31 cellular contexts compared by ENCODE assay signal in genomic region chr2:174223359-174223758, GRCh38.
"Had no signal": no experiment of that assay in that cellular context is flagged by ENCODE, and none has a peak within 500 bp of the region (broad histone marks: within the 10 kb centered on the region; RNA-seq: fewer than 3 reads in every experiment).

No MANE protein-coding gene starts in this region.

- H3K4me1 Mint-ChIP-seq: activated CD4-positive, alpha-beta T cell treated with anti-CD3 and anti-CD28 coated beads for 36 hours; activated CD8-positive, alpha-beta memory T cell treated with anti-CD3 and anti-CD28 coated beads, Interleukin-2, amount 10 ng/mL, durations not matched to agents 7 days and 5 days; activated naive CD4-positive, alpha-beta T cell treated with anti-CD3 and anti-CD28 coated beads, Interleukin-2, amount 50 U/mL, for 24 hours; activated naive CD8-positive, alpha-beta T cell treated with anti-CD3 and anti-CD28 coated beads for 36 hours; activated naive CD8-positive, alpha-beta T cell treated with anti-CD3 and anti-CD28 coated beads, Interleukin-2, amount 50 U/mL, for 24 hours had no signal

- H3K27me3 Mint-ChIP-seq: activated CD4-positive, alpha-beta memory T cell treated with anti-CD3 and anti-CD28 coated beads for 36 hours; activated CD4-positive, alpha-beta T cell treated with anti-CD3 and anti-CD28 coated beads for 36 hours; activated CD4-positive, alpha-beta T cell treated with anti-CD3 and anti-CD28 coated beads, Interleukin-2, amount 10 ng/mL, durations not matched to agents 24 days and 14 days; activated CD8-positive, alpha-beta memory T cell treated with anti-CD3 and anti-CD28 coated beads, Interleukin-2, amount 10 ng/mL, durations not matched to agents 7 days and 5 days; activated naive CD4-positive, alpha-beta T cell treated with anti-CD3 and anti-CD28 coated beads, Interleukin-2, amount 50 U/mL, for 24 hours; activated naive CD8-positive, alpha-beta T cell treated with anti-CD3 and anti-CD28 coated beads for 36 hours; activated naive CD8-positive, alpha-beta T cell treated with anti-CD3 and anti-CD28 coated beads, Interleukin-2, amount 50 U/mL, for 24 hours had no signal

- DNase-seq: activated CD4-positive, alpha-beta memory T cell treated with anti-CD3 and anti-CD28 coated beads for 36 hours; activated CD4-positive, alpha-beta T cell treated with anti-CD3 and anti-CD28 coated beads for 36 hours; activated CD4-positive, alpha-beta T cell treated with anti-CD3 and anti-CD28 coated beads, Interleukin-2, amount 10 ng/mL, durations not matched to agents 24 days and 14 days; activated CD4-positive, CD25-positive, alpha-beta regulatory T cell; activated CD4-positive, CD25-positive, alpha-beta regulatory T cell treated with anti-CD3 and anti-CD28 coated beads, Interleukin-2, amount 50 U/mL, for 72 hours; activated CD8-positive, alpha-beta memory T cell treated with anti-CD3 and anti-CD28 coated beads, Interleukin-2, amount 10 ng/mL, durations not matched to agents 7 days and 5 days; activated CD8-positive, alpha-beta memory T cell treated with anti-CD3 and anti-CD28 coated beads, Interleukin-2, amount 50 U/mL, for 4 hours; activated CD8-positive, alpha-beta T cell treated with anti-CD3 and anti-CD28 coated beads, Interleukin-2, amount 10 ng/mL, durations not matched to agents 7 days and 5 days; activated effector memory CD4-positive, alpha-beta T cell treated with anti-CD3 and anti-CD28 coated beads, Interleukin-2, amount 50 U/mL, for 16 hours; activated naive CD4-positive, alpha-beta T cell treated with anti-CD3 and anti-CD28 coated beads for 36 hours; activated naive CD8-positive, alpha-beta T cell treated with anti-CD3 and anti-CD28 coated beads for 36 hours; activated naive CD8-positive, alpha-beta T cell treated with anti-CD3 and anti-CD28 coated beads, Interleukin-2, amount 50 U/mL, for 24 hours; activated T-cell treated with anti-CD3 and anti-CD28 coated beads, Interleukin-2, amount 50 U/mL, for 1 hour; activated T-cell treated with anti-CD3 and anti-CD28 coated beads, Interleukin-2, amount 50 U/mL, for 48 hours; adrenal gland; brain microvascular endothelial cell; cortex of kidney; dermis blood vessel endothelial cell; effector CD8-positive, alpha-beta T cell; heart right ventricle; T-helper 2 cell had no signal

- H3K27ac ChIP-seq: adrenal gland, ascending aorta, brain microvascular endothelial cell, epithelial cell of prostate, gastroesophageal sphincter, heart right ventricle had no signal

- H3K9me3 Mint-ChIP-seq: activated CD4-positive, alpha-beta memory T cell treated with anti-CD3 and anti-CD28 coated beads for 36 hours; activated CD4-positive, alpha-beta T cell treated with anti-CD3 and anti-CD28 coated beads, Interleukin-2, amount 10 ng/mL, durations not matched to agents 24 days and 14 days; activated naive CD4-positive, alpha-beta T cell treated with anti-CD3 and anti-CD28 coated beads for 36 hours; activated naive CD4-positive, alpha-beta T cell treated with anti-CD3 and anti-CD28 coated beads, Interleukin-2, amount 50 U/mL, for 24 hours; activated naive CD8-positive, alpha-beta T cell treated with anti-CD3 and anti-CD28 coated beads for 36 hours; activated naive CD8-positive, alpha-beta T cell treated with anti-CD3 and anti-CD28 coated beads, Interleukin-2, amount 50 U/mL, for 24 hours; activated T-helper 1 cell treated with anti-CD3 and anti-CD28 coated beads, Interleukin-12 subunit alpha, Interleukin-12 subunit beta, Interleukin-2, Interleukin-4 antibody, amounts not matched to agents 30 ng/mL and 10 ng/mL and 1 ng/mL, durations not matched to agents 14 hours and 24 hours and 36 hours; activated T-helper 2 cell treated with anti-CD3 and anti-CD28 coated beads, Interferon-gamma antibody, Interleukin-2, Interleukin-4, amounts not matched to agents 10 μg/mL and 5 μg/mL and 100 μg/mL, durations not matched to agents 14 hours and 24 hours and 36 hours had no signal

- H3K27me3 ChIP-seq: adrenal gland, ascending aorta, brain microvascular endothelial cell, gastroesophageal sphincter, heart right ventricle had no signal

- H3K9me3 ChIP-seq: adrenal gland, ascending aorta, gastroesophageal sphincter, heart right ventricle had no signal

- H3K4me1 ChIP-seq: adrenal gland, ascending aorta, gastroesophageal sphincter, heart right ventricle had no signal

- H3K4me3 Mint-ChIP-seq: activated CD4-positive, alpha-beta memory T cell treated with anti-CD3 and anti-CD28 coated beads for 36 hours; activated CD4-positive, alpha-beta T cell treated with anti-CD3 and anti-CD28 coated beads for 36 hours; activated CD4-positive, alpha-beta T cell treated with anti-CD3 and anti-CD28 coated beads, Interleukin-2, amount 10 ng/mL, durations not matched to agents 24 days and 14 days; activated CD8-positive, alpha-beta memory T cell treated with anti-CD3 and anti-CD28 coated beads, Interleukin-2, amount 10 ng/mL, durations not matched to agents 7 days and 5 days; activated CD8-positive, alpha-beta T cell treated with anti-CD3 and anti-CD28 coated beads, Interleukin-2, amount 10 ng/mL, durations not matched to agents 7 days and 5 days; activated naive CD4-positive, alpha-beta T cell treated with anti-CD3 and anti-CD28 coated beads for 36 hours; activated naive CD4-positive, alpha-beta T cell treated with anti-CD3 and anti-CD28 coated beads, Interleukin-2, amount 50 U/mL, for 24 hours; activated naive CD8-positive, alpha-beta T cell treated with anti-CD3 and anti-CD28 coated beads for 36 hours; activated naive CD8-positive, alpha-beta T cell treated with anti-CD3 and anti-CD28 coated beads, Interleukin-2, amount 50 U/mL, for 24 hours; activated T-helper 1 cell treated with anti-CD3 and anti-CD28 coated beads, Interleukin-12 subunit alpha, Interleukin-12 subunit beta, Interleukin-2, Interleukin-4 antibody, amounts not matched to agents 30 ng/mL and 10 ng/mL and 1 ng/mL, durations not matched to agents 14 hours and 24 hours and 36 hours had no signal

- H3K27ac Mint-ChIP-seq: activated CD4-positive, alpha-beta memory T cell treated with anti-CD3 and anti-CD28 coated beads for 36 hours; activated CD4-positive, alpha-beta T cell treated with anti-CD3 and anti-CD28 coated beads for 36 hours; activated CD4-positive, alpha-beta T cell treated with anti-CD3 and anti-CD28 coated beads, Interleukin-2, amount 10 ng/mL, durations not matched to agents 24 days and 14 days; activated CD8-positive, alpha-beta memory T cell treated with anti-CD3 and anti-CD28 coated beads, Interleukin-2, amount 10 ng/mL, durations not matched to agents 7 days and 5 days; activated CD8-positive, alpha-beta T cell treated with anti-CD3 and anti-CD28 coated beads, Interleukin-2, amount 10 ng/mL, durations not matched to agents 7 days and 5 days; activated naive CD4-positive, alpha-beta T cell treated with anti-CD3 and anti-CD28 coated beads for 36 hours; activated naive CD4-positive, alpha-beta T cell treated with anti-CD3 and anti-CD28 coated beads, Interleukin-2, amount 50 U/mL, for 24 hours; activated naive CD8-positive, alpha-beta T cell treated with anti-CD3 and anti-CD28 coated beads for 36 hours; activated naive CD8-positive, alpha-beta T cell treated with anti-CD3 and anti-CD28 coated beads, Interleukin-2, amount 50 U/mL, for 24 hours; activated T-helper 1 cell treated with anti-CD3 and anti-CD28 coated beads, Interleukin-12 subunit alpha, Interleukin-12 subunit beta, Interleukin-2, Interleukin-4 antibody, amounts not matched to agents 30 ng/mL and 10 ng/mL and 1 ng/mL, durations not matched to agents 14 hours and 24 hours and 36 hours; activated T-helper 2 cell treated with anti-CD3 and anti-CD28 coated beads, Interferon-gamma antibody, Interleukin-2, Interleukin-4, amounts not matched to agents 10 μg/mL and 5 μg/mL and 100 μg/mL, durations not matched to agents 14 hours and 24 hours and 36 hours had no signal

- ATAC-seq: activated CD4-positive, alpha-beta T cell treated with anti-CD3 and anti-CD28 coated beads for 36 hours; activated CD8-positive, alpha-beta memory T cell treated with anti-CD3 and anti-CD28 coated beads, Interleukin-2, amount 10 ng/mL, durations not matched to agents 7 days and 5 days; activated CD8-positive, alpha-beta T cell treated with anti-CD3 and anti-CD28 coated beads, Interleukin-2, amount 10 ng/mL, durations not matched to agents 7 days and 5 days; activated naive CD8-positive, alpha-beta T cell treated with anti-CD3 and anti-CD28 coated beads, Interleukin-2, amount 50 U/mL, for 24 hours; gastroesophageal sphincter; heart right ventricle had no signal

- H3K36me3 ChIP-seq: adrenal gland had no signal

- FAIRE-seq: bronchial epithelial cell, colon, endometrium, endothelial cell of umbilical vein had no signal

- H3K4me3 ChIP-seq: adrenal gland, ascending aorta, gastroesophageal sphincter, heart right ventricle had no signal
